Comparison of ENCODE assay signal across 10 cellular contexts in genomic region chr14:91573528-91573893, GRCh38.
DNase-seq lines count a peak whose midpoint lies in the region; ATAC-seq, FAIRE-seq and TF ChIP-seq lines count a peak whose summit lies in the region.
"Had no signal": no experiment of that assay in that cellular context is flagged by ENCODE, and none has a peak within 500 bp of the region (broad histone marks: within the 10 kb centered on the region; RNA-seq: fewer than 3 reads in every experiment).

No MANE protein-coding gene starts in this region.

- H2AK9ac ChIP-seq in IMR-90 (replicated peaks; ENCODE audit: low read depth, low read length, poor library complexity) = no peak overlapping the region

- no peaks in the 10 kb centered on the region for H4K20me1 ChIP-seq in IMR-90 (ENCODE audit: insufficient read depth, low read length)

- no peaks in the 10 kb centered on the region for H3K36me3 Mint-ChIP-seq in nephron (ENCODE audit: low read depth)

- no peak overlapping the region for H2AK5ac ChIP-seq in IMR-90 (ENCODE audit: low read depth, low read length)

- H3K4me1 Mint-ChIP-seq in nephron = peaks cover 13% of the 10 kb centered on the region

- FAIRE-seq in bronchial epithelial cell (lab: Jason Lieb, UNC) = no peak

- ATAC-seq in IMR-90 (ENCODE audit: low read depth) (no peak), GM21381 (IDR thresholded peaks at IDR 0.05; ENCODE audit: unreplicated experiment) (no peak), HG03025 (IDR thresholded peaks at IDR 0.05; ENCODE audit: low FRiP score, unreplicated experiment) (no peak)

- TF ChIP-seq CTCF in C4-2B (conservative IDR thresholded peaks at IDR 0.05) (no peak), IMR-90 (conservative IDR thresholded peaks at IDR 0.05; ENCODE audit: low read depth, low read length) (no peak), bronchial epithelial cell (IDR thresholded peaks at IDR 0.05; ENCODE audit: insufficient read depth, low read length, severe bottlenecking) (no peak), nephron (IDR thresholded peaks at IDR 0.05; ENCODE audit: unreplicated experiment in 3 of 3) (no peak)

- no peak overlapping the region for H3K27ac Mint-ChIP-seq in nephron

- H3K9me3 Mint-ChIP-seq in nephron = peaks cover 8% of the 10 kb centered on the region

- peak overlapping the region; percentile 75 for H2AFZ ChIP-seq in IMR-90 (replicated peaks; ENCODE audit: low read length, poor library complexity)

- POLR2A ChIA-PET in IMR-90 (lab: Charles Lee; ENCODE audit: unreplicated experiment) = no interaction called here

- no peaks in the 10 kb centered on the region for H3K9me1 ChIP-seq in IMR-90 (ENCODE audit: insufficient read depth, low read length)

- no peak overlapping the region for H2BK20ac ChIP-seq in IMR-90 (ENCODE audit: low read depth, low read length)

- H2BK5ac ChIP-seq in IMR-90 (ENCODE audit: low read depth, low read length, poor library complexity, severe bottlenecking) = no peak overlapping the region

- H3K4me1 ChIP-seq in IMR-90 (ENCODE audit: control insufficient read depth, insufficient read depth, low read length) = no peaks in the 10 kb centered on the region
- H3K4me1 ChIP-seq: SJSA1 had no signal

- no peak overlapping the region for H3K4ac ChIP-seq in IMR-90 (ENCODE audit: low read depth, low read length)

- CTCF ChIA-PET in IMR-90 (lab: Yijun Ruan, JAX) = no interaction called here

- no peak overlapping the region for H4K8ac ChIP-seq in IMR-90 (ENCODE audit: low read depth in 2 of 2, low read length in 2 of 2)

- no peak overlapping the region for H3K56ac ChIP-seq in IMR-90 (ENCODE audit: extremely low read depth, insufficient read depth, low read length)

- H3K36me3 ChIP-seq in IMR-90 (ENCODE audit: control insufficient read depth, insufficient read depth, low read length) (no peaks in the 10 kb centered on the region), bronchial epithelial cell (ENCODE audit: control insufficient read depth, insufficient read depth, low read length) (no peaks in the 10 kb centered on the region)
- H3K36me3 ChIP-seq: SJSA1 had no signal

- H3K18ac ChIP-seq in IMR-90 (ENCODE audit: low read depth, low read length) = no peak overlapping the region

- DNase-seq in IMR-90 = no peak
- no peak for DNase-seq in bronchial epithelial cell (ENCODE audit: low read depth)
- no peak for DNase-seq in NCI-H526 treated with DMSO at 0.1 percent for 48 hours (lab: John Stamatoyannopoulos, UW)
- no peak for DNase-seq in NOMO-1 treated with dmso at 0.1 percent for 144 hours (lab: John Stamatoyannopoulos, UW; ENCODE audit: unreplicated experiment)
- DNase-seq: NCI-H2081 treated with DMSO at 0.1 percent for 48 hours had no signal

- H3K79me1 ChIP-seq in IMR-90 (ENCODE audit: low read depth in 1 of 2, low read length in 2 of 2) = no peaks in the 10 kb centered on the region

- no peak overlapping the region for H3K4me2 ChIP-seq in IMR-90 (ENCODE audit: low read depth, low read length)

- no TSS peak for BruUV-seq in IMR-90 (replicated peaks; lab: Mats Ljungman, UMichigan)

- H4K5ac ChIP-seq in IMR-90 (ENCODE audit: low read depth, low read length) = no peak overlapping the region

- H3K9me3 ChIP-seq in IMR-90 (ENCODE audit: control insufficient read depth, insufficient read depth, low read length) = no peaks in the 10 kb centered on the region; the same call in 1 of the 2 replicates
- H3K9me3 ChIP-seq: SJSA1 had no signal

- peaks cover 45% of the 10 kb centered on the region for H3K27me3 Mint-ChIP-seq in nephron (ENCODE audit: low read depth)

- H2BK15ac ChIP-seq in IMR-90 (ENCODE audit: low read depth, low read length) = no peak overlapping the region

- no peak overlapping the region for H3K9ac ChIP-seq in IMR-90 (ENCODE audit: low read depth, low read length)

- TF ChIP-seq RAD21 in IMR-90 (IDR thresholded peaks at IDR 0.05; ENCODE audit: low read length) = no peak

- H3K14ac ChIP-seq in IMR-90 (replicated peaks; ENCODE audit: low read depth, low read length) = no peak overlapping the region

- in situ Hi-C loops in IMR-90 (cut with MboI; ENCODE audit: low sequenced_read_pairs) = no loop called here

- H3K23ac ChIP-seq in IMR-90 (ENCODE audit: low read depth, low read length) = no peak overlapping the region

- intact Hi-C loops in IMR-90 (cut with micrococcal nuclease) = no loop called here

- dilution Hi-C loops in IMR-90 (cut with HindIII; ENCODE audit: low sequenced_read_pairs, unreplicated experiment) = no loop called here

- H4K91ac ChIP-seq in IMR-90 (ENCODE audit: insufficient read depth, low read depth, low read length) = no peak overlapping the region

- H3K27me3 ChIP-seq in IMR-90 (ENCODE audit: control insufficient read depth, insufficient read depth, low read length) (peaks cover 2% of the 10 kb centered on the region; the same call in 1 of the 2 replicates), bronchial epithelial cell (ENCODE audit: control insufficient read depth, insufficient read depth, low read length) (no peaks in the 10 kb centered on the region)

- H3K27ac ChIP-seq in C4-2B = peak overlapping the region; percentile 15; the same call in 1 of the 2 replicates
- H3K27ac ChIP-seq in IMR-90 (ENCODE audit: insufficient read depth, low read length) = no peak overlapping the region
- H3K27ac ChIP-seq: SJSA1 had no signal

- no peak for TF ChIP-seq POLR2A in IMR-90 (IDR thresholded peaks at IDR 0.05; ENCODE audit: low read depth, low read length)

- no peak overlapping the region for H2BK120ac ChIP-seq in IMR-90 (ENCODE audit: low read depth, low read length)

- H3K4me3 ChIP-seq in IMR-90 (ENCODE audit: insufficient read depth, low read depth, low read length) = no peak overlapping the region
- peak overlapping the region; percentile 42 for H3K4me3 ChIP-seq in bronchial epithelial cell (ENCODE audit: low read depth, low read length)
- H3K4me3 ChIP-seq: SJSA1 had no signal

- peak overlapping the region; percentile 54 to 69 (median 67) for H3K4me3 Mint-ChIP-seq in nephron

TF ChIP-seq in IMR-90, 13 proteins besides CTCF, POLR2A, EP300 and RAD21:
- no peak for TF ChIP-seq RFX5 (IDR thresholded peaks at IDR 0.05; ENCODE audit: low read depth, low read length)
- TF ChIP-seq FOS (IDR thresholded peaks at IDR 0.05; ENCODE audit: low read depth, low read length) = no peak
- TF ChIP-seq, protein P1, sequence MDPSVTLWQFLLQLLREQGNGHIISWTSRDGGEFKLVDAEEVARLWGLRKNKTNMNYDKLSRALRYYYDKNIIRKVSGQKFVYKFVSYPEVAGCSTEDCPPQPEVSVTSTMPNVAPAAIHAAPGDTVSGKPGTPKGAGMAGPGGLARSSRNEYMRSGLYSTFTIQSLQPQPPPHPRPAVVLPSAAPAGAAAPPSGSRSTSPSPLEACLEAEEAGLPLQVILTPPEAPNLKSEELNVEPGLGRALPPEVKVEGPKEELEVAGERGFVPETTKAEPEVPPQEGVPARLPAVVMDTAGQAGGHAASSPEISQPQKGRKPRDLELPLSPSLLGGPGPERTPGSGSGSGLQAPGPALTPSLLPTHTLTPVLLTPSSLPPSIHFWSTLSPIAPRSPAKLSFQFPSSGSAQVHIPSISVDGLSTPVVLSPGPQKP (IDR thresholded peaks at IDR 0.05; ENCODE audit: borderline replicate concordance, low read depth, low read length) = no peak
- TF ChIP-seq CHD1 (IDR thresholded peaks at IDR 0.05; ENCODE audit: low read depth, low read length) = no peak
- TF ChIP-seq NFE2L2 (IDR thresholded peaks at IDR 0.05; ENCODE audit: low read depth, low read length) = no peak
- TF ChIP-seq CEBPB (IDR thresholded peaks at IDR 0.05; ENCODE audit: low read depth, low read length) = no peak
- TF ChIP-seq MAFK (IDR thresholded peaks at IDR 0.05; ENCODE audit: low read depth, low read length) = no peak
- TF ChIP-seq, protein P2, sequence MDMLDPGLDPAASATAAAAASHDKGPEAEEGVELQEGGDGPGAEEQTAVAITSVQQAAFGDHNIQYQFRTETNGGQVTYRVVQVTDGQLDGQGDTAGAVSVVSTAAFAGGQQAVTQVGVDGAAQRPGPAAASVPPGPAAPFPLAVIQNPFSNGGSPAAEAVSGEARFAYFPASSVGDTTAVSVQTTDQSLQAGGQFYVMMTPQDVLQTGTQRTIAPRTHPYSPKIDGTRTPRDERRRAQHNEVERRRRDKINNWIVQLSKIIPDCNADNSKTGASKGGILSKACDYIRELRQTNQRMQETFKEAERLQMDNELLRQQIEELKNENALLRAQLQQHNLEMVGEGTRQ (IDR thresholded peaks at IDR 0.05; ENCODE audit: low read depth, low read length) = no peak
- no peak for TF ChIP-seq RCOR1 (IDR thresholded peaks at IDR 0.05; ENCODE audit: insufficient replicate concordance, low read length)
- TF ChIP-seq BHLHE40 (IDR thresholded peaks at IDR 0.05; ENCODE audit: low read depth, low read length) = no peak
- no peak for TF ChIP-seq MXI1 (IDR thresholded peaks at IDR 0.05; ENCODE audit: borderline replicate concordance, low read depth, low read length)
- TF ChIP-seq SMC3 (IDR thresholded peaks at IDR 0.05; ENCODE audit: low read depth, low read length) = no peak
- no peak for TF ChIP-seq MAZ (IDR thresholded peaks at IDR 0.05; ENCODE audit: borderline replicate concordance, low read depth, low read length)
TF ChIP-seq in IMR-90: peak in this region for 0.
